Comparison of ENCODE assay signal across 23 cellular contexts in genomic region chr12:5498806-5499205, GRCh38.
"Had no signal": no experiment of that assay in that cellular context is flagged by ENCODE, and none has a peak within 500 bp of the region (broad histone marks: within the 10 kb centered on the region; RNA-seq: fewer than 3 reads in every experiment).

No MANE protein-coding gene starts in this region.

- H3K4me1 Mint-ChIP-seq: activated naive CD8-positive, alpha-beta T cell treated with anti-CD3 and anti-CD28 coated beads, Interleukin-2, amount 10 ng/mL, durations not matched to agents 7 days and 5 days had no signal

- H3K27me3 Mint-ChIP-seq: activated naive CD8-positive, alpha-beta T cell treated with anti-CD3 and anti-CD28 coated beads, Interleukin-2, amount 10 ng/mL, durations not matched to agents 7 days and 5 days had no signal

- H3K27me3 ChIP-seq: body of pancreas had no signal

- H3K27ac Mint-ChIP-seq: activated CD8-positive, alpha-beta T cell treated with anti-CD3 and anti-CD28 coated beads, Interleukin-2, amount 10 ng/mL, durations not matched to agents 7 days and 5 days; activated naive CD8-positive, alpha-beta T cell treated with anti-CD3 and anti-CD28 coated beads, Interleukin-2, amount 10 ng/mL, durations not matched to agents 7 days and 5 days had no signal

- H3K4me3 ChIP-seq: body of pancreas, SK-N-MC had no signal

- H3K36me3 Mint-ChIP-seq: activated naive CD8-positive, alpha-beta T cell treated with anti-CD3 and anti-CD28 coated beads, Interleukin-2, amount 10 ng/mL, durations not matched to agents 7 days and 5 days had no signal

- H3K4me1 ChIP-seq: body of pancreas had no signal

- H3K9me3 Mint-ChIP-seq: activated naive CD8-positive, alpha-beta T cell treated with anti-CD3 and anti-CD28 coated beads, Interleukin-2, amount 10 ng/mL, durations not matched to agents 7 days and 5 days had no signal

- H3K27ac ChIP-seq: body of pancreas, SK-N-MC, VCaP had no signal

- DNase-seq: activated CD4-positive, CD25-positive, alpha-beta regulatory T cell; activated CD8-positive, alpha-beta memory T cell treated with anti-CD3 and anti-CD28 coated beads, Interleukin-2, amount 50 U/mL, for 48 hours; activated CD8-positive, alpha-beta T cell treated with anti-CD3 and anti-CD28 coated beads, Interleukin-2, amount 10 ng/mL, durations not matched to agents 7 days and 5 days; activated naive CD4-positive, alpha-beta T cell treated with anti-CD3 and anti-CD28 coated beads, Interleukin-2, amount 50 U/mL, for 16 hours; activated naive CD8-positive, alpha-beta T cell treated with anti-CD3 and anti-CD28 coated beads, Interleukin-2, amount 10 ng/mL, durations not matched to agents 7 days and 5 days; activated T-cell treated with anti-CD3 and anti-CD28 coated beads, Interleukin-2, amount 50 U/mL, for 1 hour; aorta; body of pancreas; central memory CD4-positive, alpha-beta T cell; KG1; NCI-H1048; NCI-H146; NCI-H187 treated with DMSO at 0.1 percent for 48 hours; NCI-H2081 treated with DMSO at 0.1 percent for 48 hours; NCI-H2227 treated with DMSO at 0.1 percent for 48 hours; NCI-H446 treated with DMSO at 0.1 percent for 48 hours; NCI-H526; NCI-H82; RPMI8226; T-helper 1 cell had no signal

- H3K4me3 Mint-ChIP-seq: activated CD8-positive, alpha-beta T cell treated with anti-CD3 and anti-CD28 coated beads, Interleukin-2, amount 10 ng/mL, durations not matched to agents 7 days and 5 days; activated naive CD8-positive, alpha-beta T cell treated with anti-CD3 and anti-CD28 coated beads, Interleukin-2, amount 10 ng/mL, durations not matched to agents 7 days and 5 days had no signal

- ATAC-seq: activated CD8-positive, alpha-beta T cell treated with anti-CD3 and anti-CD28 coated beads, Interleukin-2, amount 10 ng/mL, durations not matched to agents 7 days and 5 days; body of pancreas; Right ventricle myocardium inferior had no signal

- H3K9me3 ChIP-seq: body of pancreas had no signal
